In the genomic region with DNA sequence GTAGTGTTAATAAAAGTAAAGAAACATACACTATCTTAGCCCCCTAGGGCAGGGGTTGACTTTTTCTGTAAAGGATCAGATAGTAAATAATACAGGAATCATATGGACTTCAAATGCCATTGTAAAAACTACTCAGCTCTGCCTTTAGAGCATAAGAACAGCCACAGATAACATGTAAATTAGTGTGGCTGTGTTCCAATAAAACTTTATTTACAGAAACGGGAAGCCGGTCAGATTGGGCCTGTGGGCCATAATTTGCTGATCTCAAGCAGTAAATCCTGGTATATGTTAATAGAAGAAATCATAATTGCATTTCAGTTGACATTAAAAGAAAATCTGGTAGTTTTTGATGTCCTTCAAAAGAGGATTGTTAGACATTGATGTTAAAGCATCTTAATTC, we compare ENCODE assay signal across 29 cellular contexts.
"Had no signal": no experiment of that assay in that cellular context is flagged by ENCODE, and none has a peak within 500 bp of the region (broad histone marks: within the 10 kb centered on the region; RNA-seq: fewer than 3 reads in every experiment).

No MANE protein-coding gene starts in this region.

- H3K9me3 Mint-ChIP-seq: dendritic cell treated with granulocyte-macrophage colony-stimulating factor and Interleukin-4, amounts not matched to agents 40 ng/mL and 50 ng/mL, for 4 days; endodermal cell; mesothelial cell of epicardium; naive B cell; natural killer cell treated with Interleukin-12 subunit alpha and Interleukin-12 subunit beta and Interleukin-15 and Interleukin-18, amount 100 ng/mL, for 72 hours; neural crest cell; stimulated activated naive B cell treated with anti-CD40 and anti-IgM and Interleukin-4, amounts not matched to agents 10 μg/mL and 1 μg/mL and 100 μg/mL, for 72 hours; stimulated activated naive CD8-positive, alpha-beta T cell treated with anti-CD3 and anti-CD28 coated beads, Interleukin-15, Interleukin-2, amounts not matched to agents 100 ng/mL and 50 ng/mL, for 24 hours had no signal

- H3K4me1 ChIP-seq: pancreas had no signal

- DNase-seq: effector CD8-positive, alpha-beta T cell; endodermal cell; foreskin fibroblast; gastrocnemius medialis; heart left ventricle; kidney; left lung; mesenchymal stem cell; mucosa of descending colon; naive B cell; pancreas; right lobe of liver; small intestine; stimulated activated CD4-positive, alpha-beta T cell treated with anti-CD3 and anti-CD28 coated beads, Interleukin-15, amount 100 ng/mL, for 24 hours; stimulated activated CD4-positive, alpha-beta T cell treated with anti-CD3 and anti-CD28 coated beads, Interleukin-2, amount 100 ng/mL, for 48 hours; stimulated activated naive B cell treated with anti-CD40 and anti-IgM and Interleukin-4, amounts not matched to agents 10 μg/mL and 1 μg/mL and 100 μg/mL, for 72 hours; upper lobe of left lung had no signal

- FAIRE-seq: kidney, pancreas, small intestine, urothelium cell line had no signal

- H3K27ac Mint-ChIP-seq: dendritic cell treated with granulocyte-macrophage colony-stimulating factor and Interleukin-4, amounts not matched to agents 40 ng/mL and 50 ng/mL, for 4 days; endodermal cell; mesothelial cell of epicardium; naive B cell; natural killer cell treated with Interleukin-12 subunit alpha and Interleukin-12 subunit beta and Interleukin-15 and Interleukin-18, amount 100 ng/mL, for 72 hours; stimulated activated naive B cell treated with anti-CD40 and anti-IgM and Interleukin-4, amounts not matched to agents 10 μg/mL and 1 μg/mL and 100 μg/mL, for 72 hours; stimulated activated naive CD8-positive, alpha-beta T cell treated with anti-CD3 and anti-CD28 coated beads, Interleukin-15, Interleukin-2, amounts not matched to agents 100 ng/mL and 50 ng/mL, for 24 hours had no signal

- H3K27ac ChIP-seq: epithelial cell of prostate, gastrocnemius medialis, heart left ventricle, hepatocyte, left lung, neutrophil, pancreas, right lobe of liver, thoracic aorta, tibial nerve, upper lobe of left lung had no signal

- H3K27me3 ChIP-seq: gastrocnemius medialis, heart left ventricle, hepatocyte, left lung, pancreas, right lobe of liver, tibial nerve, upper lobe of left lung had no signal

- H3K9me3 ChIP-seq: gastrocnemius medialis, heart left ventricle, left lung, mucosa of descending colon, neutrophil, pancreas, right lobe of liver, thoracic aorta, tibial nerve, upper lobe of left lung had no signal

- ATAC-seq: esophagus mucosa; gastrocnemius medialis; heart left ventricle; left lung; natural killer cell treated with Interleukin-12 subunit alpha and Interleukin-12 subunit beta and Interleukin-15 and Interleukin-18, amount 100 ng/mL, for 72 hours; pancreas; right lobe of liver; stimulated activated naive B cell treated with anti-CD40 and anti-IgM and Interleukin-4, amounts not matched to agents 10 μg/mL and 1 μg/mL and 100 μg/mL, for 72 hours had no signal

- H3K36me3 Mint-ChIP-seq: naive B cell; natural killer cell treated with Interleukin-12 subunit alpha and Interleukin-12 subunit beta and Interleukin-15 and Interleukin-18, amount 100 ng/mL, for 72 hours had no signal

- H3K4me3 Mint-ChIP-seq: dendritic cell treated with granulocyte-macrophage colony-stimulating factor and Interleukin-4, amounts not matched to agents 40 ng/mL and 50 ng/mL, for 4 days; endodermal cell; mesothelial cell of epicardium; naive B cell; natural killer cell treated with Interleukin-12 subunit alpha and Interleukin-12 subunit beta and Interleukin-15 and Interleukin-18, amount 100 ng/mL, for 72 hours; neural crest cell; stimulated activated naive B cell treated with anti-CD40 and anti-IgM and Interleukin-4, amounts not matched to agents 10 μg/mL and 1 μg/mL and 100 μg/mL, for 72 hours; stimulated activated naive CD8-positive, alpha-beta T cell treated with anti-CD3 and anti-CD28 coated beads, Interleukin-15, Interleukin-2, amounts not matched to agents 100 ng/mL and 50 ng/mL, for 24 hours had no signal

- H3K4me3 ChIP-seq: gastrocnemius medialis, heart left ventricle, hepatocyte, left lung, mucosa of descending colon, pancreas, right lobe of liver, thoracic aorta, tibial nerve, upper lobe of left lung had no signal
